ENCODE assay signal across 2 cellular contexts in the genomic region with DNA sequence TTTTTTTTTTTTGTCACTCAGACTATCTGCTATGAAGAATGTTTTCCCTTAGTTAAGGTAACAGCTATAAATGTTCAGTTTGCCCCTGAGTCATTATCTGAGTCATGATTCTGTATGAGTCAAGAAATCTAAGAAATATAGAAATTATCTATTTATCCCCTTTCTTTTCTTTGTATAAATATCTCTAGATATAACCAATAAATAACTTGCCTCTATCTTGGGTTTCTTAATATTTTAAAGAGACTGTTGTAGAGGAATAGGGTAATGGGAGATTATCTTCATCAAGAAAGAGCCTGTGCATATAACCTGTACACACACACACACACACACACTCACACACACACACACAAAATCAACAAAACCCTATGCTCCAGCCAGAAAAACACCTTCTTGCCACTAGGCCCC.
TF ChIP-seq lines count a peak whose summit lies in the region.

No MANE protein-coding gene starts in this region.

TF ChIP-seq in K562, 482 proteins besides CTCF, POLR2A, EP300 and RAD21 (continued from another document):
- TF ChIP-seq ZNF124 (CRISPR knock-in tag; IDR thresholded peaks at IDR 0.05) (no peak), NRF1 (conservative IDR thresholded peaks at IDR 0.05 in 1 of 2, IDR thresholded peaks at IDR 0.05 in 1 of 2) (no peak), JUND (IDR thresholded peaks at IDR 0.05; ENCODE audit: borderline replicate concordance, low read depth, low read length) (peak; percentile 22; the same call in 1 of the 2 replicates), JUND (tag; IDR thresholded peaks at IDR 0.05; ENCODE audit: borderline replicate concordance, low read depth, low read length) (no peak), ZNF584 (CRISPR knock-in tag; IDR thresholded peaks at IDR 0.05; ENCODE audit: low read depth) (no peak), TCF7L2 (IDR thresholded peaks at IDR 0.05; ENCODE audit: low read depth, low read length) (no peak), SMARCE1 (IDR thresholded peaks at IDR 0.05) (peak; percentile 45; the same call in 1 of the 2 replicates), ZBTB5 (IDR thresholded peaks at IDR 0.05) (no peak), NFXL1 (CRISPR knock-in tag; IDR thresholded peaks at IDR 0.05) (no peak), ZNF589 (CRISPR knock-in tag; IDR thresholded peaks at IDR 0.05; ENCODE audit: low read depth) (no peak), FOSL1 (tag; conservative IDR thresholded peaks at IDR 0.05) (peak; percentile 93), SRSF7 (optimal IDR thresholded peaks at IDR 0.05; ENCODE audit: low read depth, low read length) (no peak), ZNF263 (CRISPR knock-in tag; IDR thresholded peaks at IDR 0.05; ENCODE audit: borderline replicate concordance) (no peak), FOXA3 (CRISPR knock-in tag; conservative IDR thresholded peaks at IDR 0.05 in 1 of 2, IDR thresholded peaks at IDR 0.05 in 1 of 2) (0 out of 4 replicates have a peak, but pooled peaks of 1 of the 2 experiments have one; percentile 16), TAF9B (IDR thresholded peaks at IDR 0.05; ENCODE audit: partially characterized antibody) (no peak), ZNF551 (CRISPR knock-in tag; IDR thresholded peaks at IDR 0.05) (no peak), ZBTB7A (IDR thresholded peaks at IDR 0.05; ENCODE audit: borderline replicate concordance, control insufficient read depth, low read depth, low read length) (no peak), CCNT2 (IDR thresholded peaks at IDR 0.05; ENCODE audit: borderline replicate concordance, extremely low read depth, insufficient read length, low read depth, low read length) (no peak), MAFG (tag; conservative IDR thresholded peaks at IDR 0.05) (0 out of 2 replicates have a peak, but pooled peaks have one; percentile 12), STAT5B (CRISPR knock-in tag; IDR thresholded peaks at IDR 0.05) (no peak), ZNF121 (CRISPR knock-in tag; conservative IDR thresholded peaks at IDR 0.05) (no peak)
- TF ChIP-seq, protein P1, sequence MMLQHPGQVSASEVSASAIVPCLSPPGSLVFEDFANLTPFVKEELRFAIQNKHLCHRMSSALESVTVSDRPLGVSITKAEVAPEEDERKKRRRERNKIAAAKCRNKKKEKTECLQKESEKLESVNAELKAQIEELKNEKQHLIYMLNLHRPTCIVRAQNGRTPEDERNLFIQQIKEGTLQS (IDR thresholded peaks at IDR 0.05) = peak; percentile 57
- TF ChIP-seq, protein P1 (CRISPR knock-in tag; conservative IDR thresholded peaks at IDR 0.05) = no peak

TF ChIP-seq in WTC11, 78 proteins besides CTCF, POLR2A, EP300 and RAD21 (continued from another document):
- TF ChIP-seq NFATC4 (CRISPR knock-in tag; IDR thresholded peaks at IDR 0.05) (no peak), MXD4 (CRISPR knock-in tag; IDR thresholded peaks at IDR 0.05; ENCODE audit: borderline replicate concordance) (no peak), EMX1 (CRISPR knock-in tag; IDR thresholded peaks at IDR 0.05) (no peak), SP1 (CRISPR knock-in tag; conservative IDR thresholded peaks at IDR 0.05) (no peak), RELA (CRISPR knock-in tag; IDR thresholded peaks at IDR 0.05; ENCODE audit: borderline replicate concordance) (no peak)
